Comparison of ENCODE assay signal across 8 cellular contexts in genomic region chr1:32724678-32725594, GRCh38. TPM values are rescaled to one million over a fixed set of nuclear protein-coding genes. Genes with fewer than 3 reads are reported as not detected.
DNase-seq lines count a peak whose midpoint lies in the region; ATAC-seq and TF ChIP-seq lines count a peak whose summit lies in the region.

No MANE protein-coding gene starts in this region.

- H3K9me3 ChIP-seq in BE2C: no peaks in the 10 kb centered on the region

- no peaks in the 10 kb centered on the region for H3K9me3 Mint-ChIP-seq in T-helper 2 cell treated with Interferon-gamma antibody and Interleukin-4, amounts not matched to agents 5 μg/mL and 100 μg/mL, for 36 hours

- no peak for TF ChIP-seq CTCF in BE2C (IDR thresholded peaks at IDR 0.05; ENCODE audit: low read depth, low read length)

- no peaks in the 10 kb centered on the region for H3K4me1 ChIP-seq in BE2C

- H3K27me3 ChIP-seq in BE2C: no peaks in the 10 kb centered on the region

- ATAC-seq in GM21723 (IDR thresholded peaks at IDR 0.05; ENCODE audit: unreplicated experiment) (no peak), GM19463 (IDR thresholded peaks at IDR 0.05; ENCODE audit: unreplicated experiment) (no peak)

- H3K27me3 Mint-ChIP-seq in T-helper 2 cell treated with Interferon-gamma antibody and Interleukin-4, amounts not matched to agents 5 μg/mL and 100 μg/mL, for 36 hours (ENCODE audit: low read depth): peaks cover 19% of the 10 kb centered on the region

- H3K27ac Mint-ChIP-seq in T-helper 2 cell treated with Interferon-gamma antibody and Interleukin-4, amounts not matched to agents 5 μg/mL and 100 μg/mL, for 36 hours: no peak overlapping the region

- DNase-seq in BE2C (peak; percentile 51), HT-29 (ENCODE audit: low spot score) (peak; percentile 72), fibroblast of gingiva (ENCODE audit: low read depth) (peak; percentile 94), pulmonary artery endothelial cell (ENCODE audit: low read depth, low spot score) (peak; percentile 66), medulla oblongata (ENCODE audit: extremely low spot score) (no peak)
- DNase-seq in T-helper 2 cell treated with Interferon-gamma antibody and Interleukin-4, amounts not matched to agents 5 μg/mL and 100 μg/mL, for 36 hours (ENCODE audit: low spot score): peak; percentile 23

- H3K36me3 Mint-ChIP-seq in T-helper 2 cell treated with Interferon-gamma antibody and Interleukin-4, amounts not matched to agents 5 μg/mL and 100 μg/mL, for 36 hours (ENCODE audit: low read depth): no peaks in the 10 kb centered on the region

- no peaks in the 10 kb centered on the region for H3K36me3 ChIP-seq in BE2C

- peak overlapping the region; percentile 20 for H3K4me3 Mint-ChIP-seq in T-helper 2 cell treated with Interferon-gamma antibody and Interleukin-4, amounts not matched to agents 5 μg/mL and 100 μg/mL, for 36 hours

- peaks cover 14% of the 10 kb centered on the region for H3K4me1 Mint-ChIP-seq in T-helper 2 cell treated with Interferon-gamma antibody and Interleukin-4, amounts not matched to agents 5 μg/mL and 100 μg/mL, for 36 hours (ENCODE audit: low read depth)

- H3K4me3 ChIP-seq in BE2C (ENCODE audit: low read depth, low read length): no peak overlapping the region

RNA-seq across cellular contexts. Expression of gene SYNC, which starts 22.4 kb away (rescaled TPM):
- not detected for polyA plus RNA-seq in BE2C (2012; ENCODE audit: insufficient read depth, insufficient read length, low read depth)
- total RNA-seq in HT-29 (2014; rRNA removed; shearing (Covaris generic)): 0.65 and 0.76 TPM in 2 replicates
- 11.8 and 12.1 TPM in 2 replicates for total RNA-seq in pulmonary artery endothelial cell
